11 cellular contexts compared by ENCODE assay signal in genomic region chr10:24639124-24639523, GRCh38.
"Had no signal": no experiment of that assay in that cellular context is flagged by ENCODE, and none has a peak within 500 bp of the region (broad histone marks: within the 10 kb centered on the region; RNA-seq: fewer than 3 reads in every experiment).

No MANE protein-coding gene starts in this region.

- H3K4me3 Mint-ChIP-seq: GM23338, H9, HFFc6 had no signal

- ATAC-seq: GM23338, HCT116 had no signal

- H3K36me3 ChIP-seq: HAP-1 had no signal

- H3K9me3 ChIP-seq: HAP-1 had no signal

- H2AFZ ChIP-seq: GM23248, GM23338 had no signal

- H3K4me1 Mint-ChIP-seq: GM23338, H9 had no signal

- H3K9me3 Mint-ChIP-seq: GM23338, H9, HFFc6 had no signal

- H3K4me2 ChIP-seq: GM23338 had no signal

- H3K27ac Mint-ChIP-seq: GM23338, H9, HFFc6 had no signal

- H3K27ac ChIP-seq: GM23248 had no signal

- DNase-seq: GM23248, GOT3, H7, H9, HCEC 1CT, HFFc6 had no signal

- FAIRE-seq: H1, H54 had no signal

- H3K4me3 ChIP-seq: GM23248, GM23338, HAP-1 had no signal

- H3K9ac ChIP-seq: GM23248 had no signal
